In the genomic region with DNA sequence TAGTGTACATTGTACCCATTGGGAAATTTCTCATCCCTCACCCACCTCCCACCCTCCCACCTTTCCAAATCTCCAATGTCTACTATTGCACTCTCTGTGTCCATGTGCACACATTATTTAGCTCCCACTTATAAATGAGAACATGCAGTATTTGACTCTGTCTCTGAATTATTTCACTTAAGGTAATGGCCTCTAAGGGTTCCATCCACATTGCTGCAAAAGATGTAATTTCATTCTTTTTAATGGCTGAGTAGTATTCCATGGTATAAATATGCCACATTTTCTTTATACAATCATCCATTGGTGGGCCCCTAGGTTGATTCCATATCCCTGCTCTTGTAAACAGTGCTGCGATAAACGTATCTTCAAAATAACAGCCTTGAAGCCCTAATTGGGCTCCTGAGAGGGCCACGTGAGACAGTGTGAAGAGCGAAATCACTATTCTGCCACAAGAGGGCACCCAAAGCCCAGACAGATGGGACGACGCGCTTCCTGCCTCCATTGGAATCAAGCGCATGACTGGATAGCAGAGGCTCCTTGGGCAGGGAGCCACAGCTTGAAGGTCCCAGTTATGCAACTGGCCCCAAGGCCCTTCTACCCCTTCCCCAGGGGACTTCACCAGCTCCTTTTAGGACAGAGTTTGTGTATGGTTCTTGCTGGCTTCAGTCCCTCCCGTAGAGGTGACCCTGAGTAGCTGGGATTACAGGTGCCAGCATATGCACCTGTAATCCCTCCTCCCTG, we compare ENCODE assay signal across 8 cellular contexts. TPM values are rescaled to one million over a fixed set of nuclear protein-coding genes. Genes with fewer than 3 reads are reported as not detected.
DNase-seq lines count a peak whose midpoint lies in the region; ATAC-seq and TF ChIP-seq lines count a peak whose summit lies in the region.

No MANE protein-coding gene starts in this region.

- H3K27ac Mint-ChIP-seq in activated CD4-positive, alpha-beta memory T cell treated with anti-CD3 and anti-CD28 coated beads, Interleukin-2, amount 10 ng/mL, durations not matched to agents 7 days and 5 days = peak overlapping the region; percentile 54

- H3K4me1 ChIP-seq in effector memory CD4-positive, alpha-beta T cell (ENCODE audit: control insufficient read depth, insufficient read depth, low read length, poor library complexity, severe bottlenecking) = peaks cover 20% of the 10 kb centered on the region

- POLR2A ChIA-PET in activated CD4-positive, alpha-beta memory T cell treated with anti-CD3 and anti-CD28 coated beads, Interleukin-2, amount 10 ng/mL, durations not matched to agents 7 days and 5 days (lab: Charles Lee) = interaction anchor here (0.9 to 6.7 kb wide), 16 partner anchors 19 to 131 kb away, joined by 3 to 81 read pairs (median 6); a partner anchor contains a TSS

- no peaks in the 10 kb centered on the region for H3K27me3 ChIP-seq in effector memory CD4-positive, alpha-beta T cell (replicated peaks; ENCODE audit: control insufficient read depth, insufficient read depth, low read length, poor library complexity, severe bottlenecking)

- no peaks in the 10 kb centered on the region for H3K9me3 ChIP-seq in effector memory CD4-positive, alpha-beta T cell (ENCODE audit: control insufficient read depth, low read length)

- peak; percentile 85 for TF ChIP-seq CTCF in GM12873 (IDR thresholded peaks at IDR 0.05; ENCODE audit: insufficient read depth, low read depth, low read length, missing control alignments)

- peak; percentile 62 for DNase-seq in HuH-7.5 (ENCODE audit: low spot score)
- DNase-seq in NOMO-1 treated with DMSO at 0.1 percent for 48 hours (lab: John Stamatoyannopoulos, UW; ENCODE audit: unreplicated experiment) = peak; percentile 87
- peak; percentile 85 for DNase-seq in activated CD4-positive, alpha-beta memory T cell treated with anti-CD3 and anti-CD28 coated beads, Interleukin-2, amount 10 ng/mL, durations not matched to agents 7 days and 5 days
- peak; percentile 57 to 74 (median 65) for DNase-seq in effector memory CD4-positive, alpha-beta T cell
- DNase-seq in lung microvascular endothelial cell (ENCODE audit: low read depth in 2 of 2) = peak; percentile 92 to 95
- peak; percentile 41 to 62 for DNase-seq in stimulated activated CD8-positive, alpha-beta memory T cell treated with anti-CD3 and anti-CD28 coated beads, Interleukin-2, amount 100 ng/mL, for 1 hour (ENCODE audit: low read depth in 2 of 2)

- peaks cover 45% of the 10 kb centered on the region for H3K4me1 Mint-ChIP-seq in activated CD4-positive, alpha-beta memory T cell treated with anti-CD3 and anti-CD28 coated beads, Interleukin-2, amount 10 ng/mL, durations not matched to agents 7 days and 5 days

- CTCF ChIA-PET in activated CD4-positive, alpha-beta memory T cell treated with anti-CD3 and anti-CD28 coated beads, Interleukin-2, amount 10 ng/mL, durations not matched to agents 7 days and 5 days (lab: Charles Lee) = interaction anchor here (0.6 to 7.4 kb wide), 21 partner anchors 10 to 129 kb away, joined by 3 to 95 read pairs (median 5); a partner anchor contains a TSS

- H3K4me3 Mint-ChIP-seq in activated CD4-positive, alpha-beta memory T cell treated with anti-CD3 and anti-CD28 coated beads, Interleukin-2, amount 10 ng/mL, durations not matched to agents 7 days and 5 days = no peak overlapping the region

- H3K27me3 Mint-ChIP-seq in activated CD4-positive, alpha-beta memory T cell treated with anti-CD3 and anti-CD28 coated beads, Interleukin-2, amount 10 ng/mL, durations not matched to agents 7 days and 5 days = no peaks in the 10 kb centered on the region

- H3K4me3 ChIP-seq in effector memory CD4-positive, alpha-beta T cell (ENCODE audit: insufficient read depth, low read depth, low read length, poor library complexity, severe bottlenecking) = no peak overlapping the region

- H3K27ac ChIP-seq in effector memory CD4-positive, alpha-beta T cell (ENCODE audit: insufficient read depth, low read length, poor library complexity, severe bottlenecking) = peak overlapping the region; percentile 15

- H3K36me3 Mint-ChIP-seq in activated CD4-positive, alpha-beta memory T cell treated with anti-CD3 and anti-CD28 coated beads, Interleukin-2, amount 10 ng/mL, durations not matched to agents 7 days and 5 days (ENCODE audit: low read depth) = no peaks in the 10 kb centered on the region

- H3K36me3 ChIP-seq in effector memory CD4-positive, alpha-beta T cell (ENCODE audit: control insufficient read depth, insufficient read depth, low read length) = no peaks in the 10 kb centered on the region

- no peak for ATAC-seq in GM18519 (IDR thresholded peaks at IDR 0.05; ENCODE audit: low FRiP score, unreplicated experiment)

- no peaks in the 10 kb centered on the region for H3K9me3 Mint-ChIP-seq in activated CD4-positive, alpha-beta memory T cell treated with anti-CD3 and anti-CD28 coated beads, Interleukin-2, amount 10 ng/mL, durations not matched to agents 7 days and 5 days

RNA-seq across cellular contexts. Expression of a gene that starts 21.3 kb away (rescaled TPM):
- 10 to 100 TPM; 39.9 to 43.4 TPM for total RNA-seq in activated CD4-positive, alpha-beta memory T cell treated with anti-CD3 and anti-CD28 coated beads, Interleukin-2, amount 10 ng/mL, durations not matched to agents 7 days and 5 days
- not detected in 2 replicates for total RNA-seq in lung microvascular endothelial cell

RNA-seq across cellular contexts. Expression of a gene that starts 28.4 kb away (rescaled TPM):
- total RNA-seq in activated CD4-positive, alpha-beta memory T cell treated with anti-CD3 and anti-CD28 coated beads, Interleukin-2, amount 10 ng/mL, durations not matched to agents 7 days and 5 days = 10 to 100 TPM; 45.0 to 49.0 TPM
- 6.5 and 19.6 TPM in 2 replicates for total RNA-seq in lung microvascular endothelial cell

RNA-seq across cellular contexts. Expression of a gene that starts 39.5 kb away (rescaled TPM):
- total RNA-seq in activated CD4-positive, alpha-beta memory T cell treated with anti-CD3 and anti-CD28 coated beads, Interleukin-2, amount 10 ng/mL, durations not matched to agents 7 days and 5 days = under 1 TPM; 0.38 to 0.40 TPM
- 29.9 and 49.2 TPM in 2 replicates for total RNA-seq in lung microvascular endothelial cell

RNA-seq across cellular contexts. Expression of a gene that starts 47.0 kb away (rescaled TPM):
- 10 to 100 TPM; 45.1 to 50.9 TPM for total RNA-seq in activated CD4-positive, alpha-beta memory T cell treated with anti-CD3 and anti-CD28 coated beads, Interleukin-2, amount 10 ng/mL, durations not matched to agents 7 days and 5 days
- total RNA-seq in lung microvascular endothelial cell = 2.6 and 5.0 TPM in 2 replicates

RNA-seq across cellular contexts. Expression of a gene that starts 48.1 kb away (rescaled TPM):
- total RNA-seq in activated CD4-positive, alpha-beta memory T cell treated with anti-CD3 and anti-CD28 coated beads, Interleukin-2, amount 10 ng/mL, durations not matched to agents 7 days and 5 days = 1 to 10 TPM in 1 of 2 experiments, under 1 TPM in 1; 0.78 to 1.3 TPM
- total RNA-seq in lung microvascular endothelial cell = 0.20 and 0.22 TPM in 2 replicates

Comparison
In these comparisons a context has a peak if more than half of its experiments do, and no peak if none do; other contexts are left out.
1. RNA of a gene that starts 21.3 kb away (total RNA-seq): 39.9 to 43.4 TPM in activated CD4-positive, alpha-beta memory T cell treated with anti-CD3 and anti-CD28 coated beads, Interleukin-2, amount 10 ng/mL, durations not matched to agents 7 days and 5 days; not detected in lung microvascular endothelial cell; every median in the first group is over 10 times any median in the second.
2. RNA of a gene that starts 39.5 kb away (total RNA-seq): 29.9 to 49.2 TPM in lung microvascular endothelial cell; 0.38 to 0.40 TPM in activated CD4-positive, alpha-beta memory T cell treated with anti-CD3 and anti-CD28 coated beads, Interleukin-2, amount 10 ng/mL, durations not matched to agents 7 days and 5 days; every median in the first group is over 10 times any median in the second.
3. Peak in every context shown above with its lines, with median percentiles within 50 percentile points of each other: DNase-seq.